In the genomic region with DNA sequence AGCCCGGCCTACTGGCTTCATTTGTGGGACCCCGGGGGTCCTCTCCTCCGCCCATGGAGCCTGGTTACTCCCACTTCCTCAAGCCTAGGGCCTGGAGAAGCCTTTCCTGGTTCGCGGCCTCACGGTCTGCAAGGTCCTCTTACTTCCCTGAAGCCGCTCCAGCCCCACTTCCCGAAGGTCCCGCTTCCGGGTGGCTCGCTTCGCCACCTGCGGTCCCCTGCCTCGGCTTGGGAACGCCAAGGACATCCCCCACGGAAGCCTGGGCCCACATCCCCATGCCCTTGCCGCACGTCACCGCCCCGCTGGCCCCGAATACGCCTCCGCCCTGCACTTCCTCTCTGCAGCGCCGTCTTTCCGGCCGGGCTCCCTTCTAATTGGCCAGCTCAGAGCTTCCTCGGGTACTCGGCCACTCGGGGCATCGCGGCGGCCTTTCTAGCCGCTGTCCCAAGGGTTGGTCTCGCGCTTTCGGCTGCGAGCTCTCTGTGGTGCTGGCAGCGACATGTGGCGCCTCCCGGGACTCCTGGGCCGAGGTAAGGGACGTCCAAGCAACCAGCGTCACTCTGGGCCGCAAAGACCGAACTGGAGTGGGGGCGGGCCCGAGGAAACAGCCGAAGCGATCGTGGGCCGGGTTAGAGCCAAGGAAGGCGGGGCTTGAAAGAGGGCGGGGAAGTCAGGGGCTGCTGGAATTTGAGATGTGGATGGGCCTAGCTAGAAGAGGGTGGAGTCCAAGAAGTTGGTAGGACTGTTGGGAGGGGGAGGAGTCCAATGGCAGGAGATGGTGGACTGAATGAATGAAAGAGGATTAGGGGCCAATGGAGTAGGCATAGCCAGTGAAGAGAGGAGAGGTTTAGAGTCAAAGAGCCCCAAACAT, we compare ENCODE assay signal across 1 cellular context.
TF ChIP-seq lines count a peak whose summit lies in the region.

A gene with protein sequence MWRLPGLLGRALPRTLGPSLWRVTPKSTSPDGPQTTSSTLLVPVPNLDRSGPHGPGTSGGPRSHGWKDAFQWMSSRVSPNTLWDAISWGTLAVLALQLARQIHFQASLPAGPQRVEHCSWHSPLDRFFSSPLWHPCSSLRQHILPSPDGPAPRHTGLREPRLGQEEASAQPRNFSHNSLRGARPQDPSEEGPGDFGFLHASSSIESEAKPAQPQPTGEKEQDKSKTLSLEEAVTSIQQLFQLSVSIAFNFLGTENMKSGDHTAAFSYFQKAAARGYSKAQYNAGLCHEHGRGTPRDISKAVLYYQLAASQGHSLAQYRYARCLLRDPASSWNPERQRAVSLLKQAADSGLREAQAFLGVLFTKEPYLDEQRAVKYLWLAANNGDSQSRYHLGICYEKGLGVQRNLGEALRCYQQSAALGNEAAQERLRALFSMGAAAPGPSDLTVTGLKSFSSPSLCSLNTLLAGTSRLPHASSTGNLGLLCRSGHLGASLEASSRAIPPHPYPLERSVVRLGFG (plus strand): TSS at position 429 of the 871 bp plus-strand sequence. CDS start 71 bp downstream, at position 500.

TF ChIP-seq in K562, 482 proteins besides CTCF, POLR2A, EP300 and RAD21 (continued from another document and continues in another):
- TF ChIP-seq ZNF431 (CRISPR knock-in tag; IDR thresholded peaks at IDR 0.05), result peak; percentile 84
- TF ChIP-seq, protein P1, sequence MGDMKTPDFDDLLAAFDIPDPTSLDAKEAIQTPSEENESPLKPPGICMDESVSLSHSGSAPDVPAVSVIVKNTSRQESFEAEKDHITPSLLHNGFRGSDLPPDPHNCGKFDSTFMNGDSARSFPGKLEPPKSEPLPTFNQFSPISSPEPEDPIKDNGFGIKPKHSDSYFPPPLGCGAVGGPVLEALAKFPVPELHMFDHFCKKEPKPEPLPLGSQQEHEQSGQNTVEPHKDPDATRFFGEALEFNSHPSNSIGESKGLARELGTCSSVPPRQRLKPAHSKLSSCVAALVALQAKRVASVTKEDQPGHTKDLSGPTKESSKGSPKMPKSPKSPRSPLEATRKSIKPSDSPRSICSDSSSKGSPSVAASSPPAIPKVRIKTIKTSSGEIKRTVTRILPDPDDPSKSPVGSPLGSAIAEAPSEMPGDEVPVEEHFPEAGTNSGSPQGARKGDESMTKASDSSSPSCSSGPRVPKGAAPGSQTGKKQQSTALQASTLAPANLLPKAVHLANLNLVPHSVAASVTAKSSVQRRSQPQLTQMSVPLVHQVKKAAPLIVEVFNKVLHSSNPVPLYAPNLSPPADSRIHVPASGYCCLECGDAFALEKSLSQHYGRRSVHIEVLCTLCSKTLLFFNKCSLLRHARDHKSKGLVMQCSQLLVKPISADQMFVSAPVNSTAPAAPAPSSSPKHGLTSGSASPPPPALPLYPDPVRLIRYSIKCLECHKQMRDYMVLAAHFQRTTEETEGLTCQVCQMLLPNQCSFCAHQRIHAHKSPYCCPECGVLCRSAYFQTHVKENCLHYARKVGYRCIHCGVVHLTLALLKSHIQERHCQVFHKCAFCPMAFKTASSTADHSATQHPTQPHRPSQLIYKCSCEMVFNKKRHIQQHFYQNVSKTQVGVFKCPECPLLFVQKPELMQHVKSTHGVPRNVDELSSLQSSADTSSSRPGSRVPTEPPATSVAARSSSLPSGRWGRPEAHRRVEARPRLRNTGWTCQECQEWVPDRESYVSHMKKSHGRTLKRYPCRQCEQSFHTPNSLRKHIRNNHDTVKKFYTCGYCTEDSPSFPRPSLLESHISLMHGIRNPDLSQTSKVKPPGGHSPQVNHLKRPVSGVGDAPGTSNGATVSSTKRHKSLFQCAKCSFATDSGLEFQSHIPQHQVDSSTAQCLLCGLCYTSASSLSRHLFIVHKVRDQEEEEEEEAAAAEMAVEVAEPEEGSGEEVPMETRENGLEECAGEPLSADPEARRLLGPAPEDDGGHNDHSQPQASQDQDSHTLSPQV (IDR thresholded peaks at IDR 0.05), result peak; percentile 73
- no peak for TF ChIP-seq NFE2 (IDR thresholded peaks at IDR 0.05; ENCODE audit: low read depth)
- TF ChIP-seq, protein P2, sequence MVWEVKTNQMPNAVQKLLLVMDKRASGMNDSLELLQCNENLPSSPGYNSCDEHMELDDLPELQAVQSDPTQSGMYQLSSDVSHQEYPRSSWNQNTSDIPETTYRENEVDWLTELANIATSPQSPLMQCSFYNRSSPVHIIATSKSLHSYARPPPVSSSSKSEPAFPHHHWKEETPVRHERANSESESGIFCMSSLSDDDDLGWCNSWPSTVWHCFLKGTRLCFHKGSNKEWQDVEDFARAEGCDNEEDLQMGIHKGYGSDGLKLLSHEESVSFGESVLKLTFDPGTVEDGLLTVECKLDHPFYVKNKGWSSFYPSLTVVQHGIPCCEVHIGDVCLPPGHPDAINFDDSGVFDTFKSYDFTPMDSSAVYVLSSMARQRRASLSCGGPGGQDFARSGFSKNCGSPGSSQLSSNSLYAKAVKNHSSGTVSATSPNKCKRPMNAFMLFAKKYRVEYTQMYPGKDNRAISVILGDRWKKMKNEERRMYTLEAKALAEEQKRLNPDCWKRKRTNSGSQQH (CRISPR knock-in tag; IDR thresholded peaks at IDR 0.05), result peak; percentile 95
- TF ChIP-seq, protein P3, sequence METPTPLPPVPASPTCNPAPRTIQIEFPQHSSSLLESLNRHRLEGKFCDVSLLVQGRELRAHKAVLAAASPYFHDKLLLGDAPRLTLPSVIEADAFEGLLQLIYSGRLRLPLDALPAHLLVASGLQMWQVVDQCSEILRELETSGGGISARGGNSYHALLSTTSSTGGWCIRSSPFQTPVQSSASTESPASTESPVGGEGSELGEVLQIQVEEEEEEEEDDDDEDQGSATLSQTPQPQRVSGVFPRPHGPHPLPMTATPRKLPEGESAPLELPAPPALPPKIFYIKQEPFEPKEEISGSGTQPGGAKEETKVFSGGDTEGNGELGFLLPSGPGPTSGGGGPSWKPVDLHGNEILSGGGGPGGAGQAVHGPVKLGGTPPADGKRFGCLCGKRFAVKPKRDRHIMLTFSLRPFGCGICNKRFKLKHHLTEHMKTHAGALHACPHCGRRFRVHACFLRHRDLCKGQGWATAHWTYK (CRISPR knock-in tag; IDR thresholded peaks at IDR 0.05), result 0 out of 2 replicates have a peak, but pooled peaks have one; percentile 70
- peak; percentile 71 for TF ChIP-seq TAF9B (IDR thresholded peaks at IDR 0.05; ENCODE audit: partially characterized antibody)
- TF ChIP-seq EGR1 (conservative IDR thresholded peaks at IDR 0.05), result peak; percentile 85
- TF ChIP-seq SMAD3 (CRISPR knock-in tag; conservative IDR thresholded peaks at IDR 0.05), result no peak
- TF ChIP-seq, protein P4, sequence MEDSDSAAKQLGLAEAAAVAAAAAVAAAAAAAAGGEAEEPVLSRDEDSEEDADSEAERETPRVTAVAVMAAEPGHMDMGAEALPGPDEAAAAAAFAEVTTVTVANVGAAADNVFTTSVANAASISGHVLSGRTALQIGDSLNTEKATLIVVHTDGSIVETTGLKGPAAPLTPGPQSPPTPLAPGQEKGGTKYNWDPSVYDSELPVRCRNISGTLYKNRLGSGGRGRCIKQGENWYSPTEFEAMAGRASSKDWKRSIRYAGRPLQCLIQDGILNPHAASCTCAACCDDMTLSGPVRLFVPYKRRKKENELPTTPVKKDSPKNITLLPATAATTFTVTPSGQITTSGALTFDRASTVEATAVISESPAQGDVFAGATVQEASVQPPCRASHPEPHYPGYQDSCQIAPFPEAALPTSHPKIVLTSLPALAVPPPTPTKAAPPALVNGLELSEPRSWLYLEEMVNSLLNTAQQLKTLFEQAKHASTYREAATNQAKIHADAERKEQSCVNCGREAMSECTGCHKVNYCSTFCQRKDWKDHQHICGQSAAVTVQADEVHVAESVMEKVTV (CRISPR knock-in tag; IDR thresholded peaks at IDR 0.05), result peak; percentile 90
- TF ChIP-seq NFYB (IDR thresholded peaks at IDR 0.05; ENCODE audit: extremely low read depth, insufficient read length), result peak; percentile 39
- TF ChIP-seq PCBP2 (IDR thresholded peaks at IDR 0.05; ENCODE audit: low read depth, low read length, poor library complexity, severe bottlenecking), result no peak
- TF ChIP-seq HDGF (IDR thresholded peaks at IDR 0.05), result peak; percentile 64; the same call in 1 of the 2 replicates
- peak; percentile 87 for TF ChIP-seq ETV5 (CRISPR knock-in tag; IDR thresholded peaks at IDR 0.05; ENCODE audit: low read depth)
- no peak for TF ChIP-seq ZNF253 (CRISPR knock-in tag; conservative IDR thresholded peaks at IDR 0.05)
- TF ChIP-seq, protein P5, sequence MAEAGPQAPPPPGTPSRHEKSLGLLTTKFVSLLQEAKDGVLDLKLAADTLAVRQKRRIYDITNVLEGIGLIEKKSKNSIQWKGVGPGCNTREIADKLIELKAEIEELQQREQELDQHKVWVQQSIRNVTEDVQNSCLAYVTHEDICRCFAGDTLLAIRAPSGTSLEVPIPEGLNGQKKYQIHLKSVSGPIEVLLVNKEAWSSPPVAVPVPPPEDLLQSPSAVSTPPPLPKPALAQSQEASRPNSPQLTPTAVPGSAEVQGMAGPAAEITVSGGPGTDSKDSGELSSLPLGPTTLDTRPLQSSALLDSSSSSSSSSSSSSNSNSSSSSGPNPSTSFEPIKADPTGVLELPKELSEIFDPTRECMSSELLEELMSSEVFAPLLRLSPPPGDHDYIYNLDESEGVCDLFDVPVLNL (CRISPR knock-in tag; IDR thresholded peaks at IDR 0.05; ENCODE audit: low read depth), result 0 out of 2 replicates have a peak, but pooled peaks have one; percentile 59
- TF ChIP-seq ZNF644 (tag; IDR thresholded peaks at IDR 0.05; ENCODE audit: low read depth), result peak; percentile 72; the same call in 1 of the 2 replicates
- 0 out of 2 replicates have a peak, but pooled peaks have one; percentile 7 for TF ChIP-seq SREBF1 (IDR thresholded peaks at IDR 0.05; ENCODE audit: borderline replicate concordance, low read depth, low read length)
- TF ChIP-seq FOXK1 (CRISPR knock-in tag; IDR thresholded peaks at IDR 0.05; ENCODE audit: borderline replicate concordance), result peak; percentile 83; the same call in 1 of the 2 replicates
- 0 out of 2 replicates have a peak, but pooled peaks have one; percentile 42 for TF ChIP-seq SNIP1 (IDR thresholded peaks at IDR 0.05; ENCODE audit: low read depth)
- peak; percentile 42; the same call in 1 of the 2 replicates for TF ChIP-seq TOE1 (IDR thresholded peaks at IDR 0.05; ENCODE audit: borderline replicate concordance)
- no peak for TF ChIP-seq TOE1 (CRISPR knock-in tag; IDR thresholded peaks at IDR 0.05; ENCODE audit: borderline replicate concordance, low read depth)
- 0 out of 2 replicates have a peak, but pooled peaks have one; percentile 27 for TF ChIP-seq FOSL1 (tag; conservative IDR thresholded peaks at IDR 0.05)
- no peak for TF ChIP-seq NCOA2 (IDR thresholded peaks at IDR 0.05; ENCODE audit: partially characterized antibody in 2 of 2)
- no peak for TF ChIP-seq SMAD4 (CRISPR knock-in tag; conservative IDR thresholded peaks at IDR 0.05)
- TF ChIP-seq ETV6 (IDR thresholded peaks at IDR 0.05; ENCODE audit: borderline replicate concordance in 1 of 2, low read depth in 2 of 2, low read length in 1 of 2), result peak; percentile 22 to 81; a peak in 3 of 4 replicates
- TF ChIP-seq ETV6 (CRISPR knock-in tag; IDR thresholded peaks at IDR 0.05; ENCODE audit: borderline replicate concordance), result no peak
- no peak for TF ChIP-seq HMG20A (CRISPR knock-in tag; conservative IDR thresholded peaks at IDR 0.05)
- no peak for TF ChIP-seq ZSCAN29 (IDR thresholded peaks at IDR 0.05)
- TF ChIP-seq, protein P6, sequence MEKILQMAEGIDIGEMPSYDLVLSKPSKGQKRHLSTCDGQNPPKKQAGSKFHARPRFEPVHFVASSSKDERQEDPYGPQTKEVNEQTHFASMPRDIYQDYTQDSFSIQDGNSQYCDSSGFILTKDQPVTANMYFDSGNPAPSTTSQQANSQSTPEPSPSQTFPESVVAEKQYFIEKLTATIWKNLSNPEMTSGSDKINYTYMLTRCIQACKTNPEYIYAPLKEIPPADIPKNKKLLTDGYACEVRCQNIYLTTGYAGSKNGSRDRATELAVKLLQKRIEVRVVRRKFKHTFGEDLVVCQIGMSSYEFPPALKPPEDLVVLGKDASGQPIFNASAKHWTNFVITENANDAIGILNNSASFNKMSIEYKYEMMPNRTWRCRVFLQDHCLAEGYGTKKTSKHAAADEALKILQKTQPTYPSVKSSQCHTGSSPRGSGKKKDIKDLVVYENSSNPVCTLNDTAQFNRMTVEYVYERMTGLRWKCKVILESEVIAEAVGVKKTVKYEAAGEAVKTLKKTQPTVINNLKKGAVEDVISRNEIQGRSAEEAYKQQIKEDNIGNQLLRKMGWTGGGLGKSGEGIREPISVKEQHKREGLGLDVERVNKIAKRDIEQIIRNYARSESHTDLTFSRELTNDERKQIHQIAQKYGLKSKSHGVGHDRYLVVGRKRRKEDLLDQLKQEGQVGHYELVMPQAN (IDR thresholded peaks at IDR 0.05; ENCODE audit: borderline replicate concordance), result peak; percentile 62; the same call in 1 of the 2 replicates
- peak; percentile 91 for TF ChIP-seq CREM (IDR thresholded peaks at IDR 0.05; ENCODE audit: low read depth)
- TF ChIP-seq RHOXF2B (CRISPR knock-in tag; conservative IDR thresholded peaks at IDR 0.05), result 0 out of 2 replicates have a peak, but pooled peaks have one; percentile 6
- TF ChIP-seq, protein P7, sequence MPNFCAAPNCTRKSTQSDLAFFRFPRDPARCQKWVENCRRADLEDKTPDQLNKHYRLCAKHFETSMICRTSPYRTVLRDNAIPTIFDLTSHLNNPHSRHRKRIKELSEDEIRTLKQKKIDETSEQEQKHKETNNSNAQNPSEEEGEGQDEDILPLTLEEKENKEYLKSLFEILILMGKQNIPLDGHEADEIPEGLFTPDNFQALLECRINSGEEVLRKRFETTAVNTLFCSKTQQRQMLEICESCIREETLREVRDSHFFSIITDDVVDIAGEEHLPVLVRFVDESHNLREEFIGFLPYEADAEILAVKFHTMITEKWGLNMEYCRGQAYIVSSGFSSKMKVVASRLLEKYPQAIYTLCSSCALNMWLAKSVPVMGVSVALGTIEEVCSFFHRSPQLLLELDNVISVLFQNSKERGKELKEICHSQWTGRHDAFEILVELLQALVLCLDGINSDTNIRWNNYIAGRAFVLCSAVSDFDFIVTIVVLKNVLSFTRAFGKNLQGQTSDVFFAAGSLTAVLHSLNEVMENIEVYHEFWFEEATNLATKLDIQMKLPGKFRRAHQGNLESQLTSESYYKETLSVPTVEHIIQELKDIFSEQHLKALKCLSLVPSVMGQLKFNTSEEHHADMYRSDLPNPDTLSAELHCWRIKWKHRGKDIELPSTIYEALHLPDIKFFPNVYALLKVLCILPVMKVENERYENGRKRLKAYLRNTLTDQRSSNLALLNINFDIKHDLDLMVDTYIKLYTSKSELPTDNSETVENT (CRISPR knock-in tag; IDR thresholded peaks at IDR 0.05), result peak; percentile 45; the same call in 1 of the 2 replicates
- TF ChIP-seq FOXK2 (conservative IDR thresholded peaks at IDR 0.05 in 1 of 2, IDR thresholded peaks at IDR 0.05 in 1 of 2; ENCODE audit: low read depth in 2 of 2), result 0 out of 4 replicates have a peak, but pooled peaks have one; percentile 8 to 11
- peak; percentile 8 for TF ChIP-seq POU5F1 (IDR thresholded peaks at IDR 0.05; ENCODE audit: borderline replicate concordance, low read depth, low read length, partially characterized antibody)
- TF ChIP-seq SMARCE1 (IDR thresholded peaks at IDR 0.05), result no peak
- TF ChIP-seq NFRKB (IDR thresholded peaks at IDR 0.05; ENCODE audit: low read depth), result peak; percentile 73; the same call in 1 of the 2 replicates
- TF ChIP-seq MBD2 (IDR thresholded peaks at IDR 0.05; ENCODE audit: borderline replicate concordance, low read depth), result peak; percentile 70; the same call in 1 of the 2 replicates
- TF ChIP-seq, protein P8, sequence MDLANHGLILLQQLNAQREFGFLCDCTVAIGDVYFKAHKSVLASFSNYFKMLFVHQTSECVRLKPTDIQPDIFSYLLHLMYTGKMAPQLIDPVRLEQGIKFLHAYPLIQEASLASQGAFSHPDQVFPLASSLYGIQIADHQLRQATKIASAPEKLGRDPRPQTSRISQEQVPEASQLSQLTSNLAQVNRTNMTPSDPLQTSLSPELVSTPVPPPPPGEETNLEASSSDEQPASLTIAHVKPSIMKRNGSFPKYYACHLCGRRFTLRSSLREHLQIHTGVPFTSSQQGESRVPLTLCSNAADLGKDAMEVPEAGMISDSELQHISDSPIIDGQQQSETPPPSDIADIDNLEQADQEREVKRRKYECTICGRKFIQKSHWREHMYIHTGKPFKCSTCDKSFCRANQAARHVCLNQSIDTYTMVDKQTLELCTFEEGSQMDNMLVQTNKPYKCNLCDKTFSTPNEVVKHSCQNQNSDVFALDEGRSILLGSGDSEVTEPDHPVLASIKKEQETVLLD (IDR thresholded peaks at IDR 0.05), result no peak
